17 cellular contexts compared by ENCODE assay signal in genomic region chr3:67876261-67876660, GRCh38.
DNase-seq lines count a peak whose midpoint lies in the region; ATAC-seq, FAIRE-seq and TF ChIP-seq lines count a peak whose summit lies in the region.
"Had no signal": no experiment of that assay in that cellular context is flagged by ENCODE, and none has a peak within 500 bp of the region (broad histone marks: within the 10 kb centered on the region; RNA-seq: fewer than 3 reads in every experiment).

No MANE protein-coding gene starts in this region.

- ATAC-seq in left colon, result peak; percentile 51

- peaks cover 13% of the 10 kb centered on the region for H3K4me1 Mint-ChIP-seq in astrocyte (ENCODE audit: low read depth, unreplicated experiment)
- H3K4me1 Mint-ChIP-seq: CD14-positive monocyte, H9 had no signal

- H3K4me3 ChIP-seq in astrocyte (ENCODE audit: insufficient read depth, low read depth, low read length) (no peak overlapping the region), small intestine (ENCODE audit: low read depth in 1 of 2, low read length in 2 of 2) (no peak overlapping the region), coronary artery (no peak overlapping the region)
- H3K4me3 ChIP-seq: PC-9 had no signal

- no peak overlapping the region for H3K9ac ChIP-seq in astrocyte (ENCODE audit: low read length)

- no peak for TF ChIP-seq CTCF in astrocyte (IDR thresholded peaks at IDR 0.05; ENCODE audit: insufficient read depth, low read depth, low read length)
- TF ChIP-seq CTCF in coronary artery (IDR thresholded peaks at IDR 0.05), result no peak

- H3K9me3 ChIP-seq in astrocyte (ENCODE audit: insufficient read depth, low read depth, low read length) (no peaks in the 10 kb centered on the region), small intestine (ENCODE audit: control insufficient read depth, low read depth) (no peaks in the 10 kb centered on the region)

- H4K20me1 ChIP-seq in astrocyte (ENCODE audit: insufficient read depth, low read length), result no peaks in the 10 kb centered on the region

- peaks cover 1% of the 10 kb centered on the region for H3K27me3 Mint-ChIP-seq in astrocyte (ENCODE audit: low read depth, unreplicated experiment)

- intact Hi-C loops in left colon (cut with DNase I, micrococcal nuclease) (no loop called here), cardiac septum (cut with DNase I) (no loop called here)

- H3K4me2 ChIP-seq in astrocyte (ENCODE audit: low read length), result no peak overlapping the region
- H3K4me2 ChIP-seq: PC-9 had no signal

- H3K27ac ChIP-seq in astrocyte (ENCODE audit: low read depth, low read length) (no peak overlapping the region), small intestine (ENCODE audit: low read depth in 1 of 2, low read length in 1 of 2) (no peak overlapping the region), coronary artery (no peak overlapping the region)
- H3K27ac ChIP-seq: PC-9 had no signal

- H3K27me3 ChIP-seq in astrocyte (ENCODE audit: insufficient read depth, low read length), result no peaks in the 10 kb centered on the region
- H3K27me3 ChIP-seq in small intestine (ENCODE audit: control insufficient read depth in 2 of 2, insufficient read depth in 2 of 2, low read length in 2 of 2), result no peaks in the 10 kb centered on the region

- H3K36me3 Mint-ChIP-seq in astrocyte (ENCODE audit: low read depth, unreplicated experiment), result no peaks in the 10 kb centered on the region
- H3K36me3 Mint-ChIP-seq: CD14-positive monocyte had no signal

- H3K4me1 ChIP-seq in astrocyte (ENCODE audit: insufficient read depth, low read length) (no peaks in the 10 kb centered on the region), small intestine (ENCODE audit: control insufficient read depth in 2 of 2, insufficient read depth in 1 of 2, low read depth in 1 of 2, low read length in 1 of 2) (no peaks in the 10 kb centered on the region)

- H2AFZ ChIP-seq in astrocyte (ENCODE audit: low read depth, low read length), result no peak overlapping the region
- H2AFZ ChIP-seq: PC-9 had no signal

- DNase-seq in HCEC 1CT (peak; percentile 18), astrocyte (ENCODE audit: low read depth) (no peak), left colon (no peak), small intestine (peak; percentile 1), cardiac septum (ENCODE audit: low spot score) (no peak), NAMALWA (ENCODE audit: low spot score) (no peak), coronary artery (ENCODE audit: low spot score) (no peak)
- DNase-seq: DMS 273 treated with DMSO at 0.1 percent for 48 hours, DND-41, H9, NCI-H1417 treated with DMSO at 0.1 percent for 48 hours, NCI-H1930, NCI-H226, NCI-H524, PC-9 had no signal

- H3K36me3 ChIP-seq in astrocyte (ENCODE audit: insufficient read depth, low read length) (no peaks in the 10 kb centered on the region), small intestine (ENCODE audit: control insufficient read depth in 2 of 2, insufficient read depth in 2 of 2, low read length in 2 of 2) (no peaks in the 10 kb centered on the region)

- H3K27ac Mint-ChIP-seq in astrocyte (ENCODE audit: unreplicated experiment), result peak overlapping the region; percentile 48
- H3K27ac Mint-ChIP-seq: CD14-positive monocyte, H9 had no signal

- FAIRE-seq in astrocyte (lab: Jason Lieb, UNC) (no peak), small intestine (lab: Jason Lieb, UNC) (no peak)
- FAIRE-seq: G401.6 had no signal

- WGBS in small intestine, 3 donors, result 51 to 70% (median 57%) methylated on average over 2 of the region's 2 CpGs

- H3K4me3 Mint-ChIP-seq in astrocyte (ENCODE audit: unreplicated experiment), result peak overlapping the region; percentile 17
- H3K4me3 Mint-ChIP-seq: CD14-positive monocyte, H9 had no signal

- H3K9me3 Mint-ChIP-seq in astrocyte (ENCODE audit: unreplicated experiment), result no peaks in the 10 kb centered on the region
- H3K9me3 Mint-ChIP-seq: H9 had no signal

- H3K79me2 ChIP-seq in astrocyte (ENCODE audit: insufficient read depth, low read length), result no peaks in the 10 kb centered on the region

Comparison
In these comparisons a context has a peak if more than half of its experiments do, and no peak if none do; other contexts are left out.
1. DNase-seq: peak in HCEC 1CT (single experiment) and small intestine (single experiment); none in astrocyte (single experiment), left colon (0 of 2), cardiac septum (single experiment), NAMALWA (single experiment) and coronary artery (single experiment).